Comparison of ENCODE assay signal across 8 cellular contexts in the genomic region with DNA sequence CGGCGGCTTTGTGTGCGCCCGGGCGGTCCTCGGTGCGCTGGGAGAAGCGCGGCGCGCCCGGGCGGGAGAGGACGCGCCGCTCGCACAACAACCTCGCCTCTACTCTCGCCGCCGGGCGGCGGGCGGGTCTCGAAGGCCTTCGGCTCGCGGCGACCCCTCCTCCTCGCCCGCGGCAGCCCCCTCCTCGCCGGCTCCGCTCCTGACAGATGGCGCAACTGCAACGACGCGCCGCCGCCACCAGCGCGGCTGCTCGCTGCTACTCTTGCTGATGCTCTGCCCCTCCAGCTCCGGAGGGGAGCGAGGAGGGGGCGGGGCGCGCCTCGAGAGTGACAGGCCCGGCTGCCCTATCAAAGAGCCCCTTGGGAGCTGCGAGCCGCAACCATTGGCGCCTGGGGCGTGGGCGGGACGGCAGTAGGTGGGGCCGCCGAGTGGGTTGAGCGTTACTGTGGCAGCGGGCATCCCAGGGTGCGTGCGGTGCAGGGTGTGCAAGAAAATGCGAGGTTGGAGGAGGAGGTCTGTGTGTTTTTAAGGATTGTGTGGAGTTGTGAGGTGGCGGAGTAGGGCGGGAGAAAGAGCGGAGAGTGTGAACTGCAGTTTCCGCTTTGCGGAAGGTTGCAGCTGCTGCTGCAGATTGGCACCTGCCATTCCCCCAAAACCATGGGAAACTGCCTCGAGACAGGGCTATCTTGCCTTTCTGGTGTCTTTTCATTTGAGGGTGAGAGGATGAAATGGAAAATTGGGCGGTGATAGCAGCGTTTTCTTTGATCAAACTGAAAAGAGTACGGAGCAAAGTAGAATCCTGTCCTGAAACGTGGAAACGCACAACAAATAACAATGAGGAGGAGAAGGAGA. TPM values are rescaled to one million over a fixed set of nuclear protein-coding genes. Genes with fewer than 3 reads are reported as not detected.
DNase-seq lines count a peak whose midpoint lies in the region; ATAC-seq and TF ChIP-seq lines count a peak whose summit lies in the region.

A gene (minus strand): TSS at position 275 of the 852 bp plus-strand sequence. CDS start 153,401 bp downstream, outside the sequence.

- H3K4me1 Mint-ChIP-seq in activated T-cell treated with anti-CD3 and anti-CD28 coated beads, Interleukin-2, amount 50 U/mL, for 24 hours (ENCODE audit: low read depth), result peaks cover 40% of the 10 kb centered on the region

- no peaks in the 10 kb centered on the region for H3K27me3 Mint-ChIP-seq in activated T-cell treated with anti-CD3 and anti-CD28 coated beads, Interleukin-2, amount 50 U/mL, for 24 hours

- no peaks in the 10 kb centered on the region for H3K9me3 Mint-ChIP-seq in activated T-cell treated with anti-CD3 and anti-CD28 coated beads, Interleukin-2, amount 50 U/mL, for 24 hours

- WGBS in esophagus, 2 donors, result 0 to 1% methylated on average over 36 to 75 of the region's 75 CpGs

- no peaks in the 10 kb centered on the region for H3K27me3 ChIP-seq in esophagus (ENCODE audit: control insufficient read depth in 1 of 2, insufficient read depth in 2 of 2, low read length in 2 of 2)
- H3K27me3 ChIP-seq in muscle layer of colon (ENCODE audit: control insufficient read depth in 1 of 2, insufficient read depth in 2 of 2, low read length in 2 of 2), result no peaks in the 10 kb centered on the region

- H3K4me1 ChIP-seq in esophagus (ENCODE audit: control insufficient read depth in 2 of 2, insufficient read depth in 2 of 2, low read length in 1 of 2), result peaks cover 0 to 3% of the 10 kb centered on the region in 2 donors
- H3K4me1 ChIP-seq in muscle layer of colon (ENCODE audit: insufficient read depth, low read length), result peaks cover 12% of the 10 kb centered on the region

- peak within 1 kb of the TSS; percentile 98 for H3K27ac Mint-ChIP-seq in activated T-cell treated with anti-CD3 and anti-CD28 coated beads, Interleukin-2, amount 50 U/mL, for 24 hours

- H3K36me3 ChIP-seq in esophagus (ENCODE audit: control insufficient read depth in 2 of 2, insufficient read depth in 2 of 2, low read length in 1 of 2) (no peaks in the 10 kb centered on the region), muscle layer of colon (ENCODE audit: insufficient read depth, low read length) (no peaks in the 10 kb centered on the region)

- no peak within 1 kb of the TSS for H3K9ac ChIP-seq in muscle layer of colon (ENCODE audit: low read length)

- H3K27ac ChIP-seq in esophagus (ENCODE audit: low read depth in 2 of 2, low read length in 1 of 2) (peak within 1 kb of the TSS; percentile 81 to 84), muscle layer of colon (ENCODE audit: low read depth, low read length) (peak within 1 kb of the TSS; percentile 22)

- H3K4me3 ChIP-seq in esophagus (ENCODE audit: low read depth in 1 of 2, low read length in 2 of 2), result peak within 1 kb of the TSS; percentile 59 to 67
- H3K4me3 ChIP-seq in muscle layer of colon (ENCODE audit: low read depth in 1 of 2, low read length in 2 of 2), result peak within 1 kb of the TSS; percentile 73 to 76

- in situ Hi-C loops in KBM-7 (cut with MboI; ENCODE audit: low pct_unique_long_range_greater_than_20kb, low sequenced_read_pairs), result no loop called here

- H3K4me3 Mint-ChIP-seq in activated T-cell treated with anti-CD3 and anti-CD28 coated beads, Interleukin-2, amount 50 U/mL, for 24 hours, result peak within 1 kb of the TSS; percentile 98

- H3K9me3 ChIP-seq in esophagus (ENCODE audit: control insufficient read depth in 2 of 2, insufficient read depth in 1 of 2, low read depth in 1 of 2, low read length in 1 of 2) (no peaks in the 10 kb centered on the region), muscle layer of colon (ENCODE audit: low read length) (no peaks in the 10 kb centered on the region)

- peak; percentile 99 for ATAC-seq in GM21717 (IDR thresholded peaks at IDR 0.05; ENCODE audit: unreplicated experiment)

- DNase-seq in DMS114 treated with DMSO at 0.1 percent for 48 hours (lab: John Stamatoyannopoulos, UW; ENCODE audit: unreplicated experiment) (peak; percentile 93), KBM-7 (peak; percentile 96)
- DNase-seq in activated T-cell treated with anti-CD3 and anti-CD28 coated beads, Interleukin-2, amount 50 U/mL, for 24 hours, result peak; percentile 99
- peak; percentile 98 for DNase-seq in stimulated activated CD8-positive, alpha-beta memory T cell treated with anti-CD3 and anti-CD28 coated beads, Interleukin-7, amount 100 ng/mL, for 24 hours (ENCODE audit: low read depth)

- H3K36me3 Mint-ChIP-seq in activated T-cell treated with anti-CD3 and anti-CD28 coated beads, Interleukin-2, amount 50 U/mL, for 24 hours (ENCODE audit: low read depth), result peaks cover 44% of the 10 kb centered on the region

TF ChIP-seq in PFSK-1, 5 proteins besides CTCF, POLR2A, EP300 and RAD21:
- TF ChIP-seq, protein P1, sequence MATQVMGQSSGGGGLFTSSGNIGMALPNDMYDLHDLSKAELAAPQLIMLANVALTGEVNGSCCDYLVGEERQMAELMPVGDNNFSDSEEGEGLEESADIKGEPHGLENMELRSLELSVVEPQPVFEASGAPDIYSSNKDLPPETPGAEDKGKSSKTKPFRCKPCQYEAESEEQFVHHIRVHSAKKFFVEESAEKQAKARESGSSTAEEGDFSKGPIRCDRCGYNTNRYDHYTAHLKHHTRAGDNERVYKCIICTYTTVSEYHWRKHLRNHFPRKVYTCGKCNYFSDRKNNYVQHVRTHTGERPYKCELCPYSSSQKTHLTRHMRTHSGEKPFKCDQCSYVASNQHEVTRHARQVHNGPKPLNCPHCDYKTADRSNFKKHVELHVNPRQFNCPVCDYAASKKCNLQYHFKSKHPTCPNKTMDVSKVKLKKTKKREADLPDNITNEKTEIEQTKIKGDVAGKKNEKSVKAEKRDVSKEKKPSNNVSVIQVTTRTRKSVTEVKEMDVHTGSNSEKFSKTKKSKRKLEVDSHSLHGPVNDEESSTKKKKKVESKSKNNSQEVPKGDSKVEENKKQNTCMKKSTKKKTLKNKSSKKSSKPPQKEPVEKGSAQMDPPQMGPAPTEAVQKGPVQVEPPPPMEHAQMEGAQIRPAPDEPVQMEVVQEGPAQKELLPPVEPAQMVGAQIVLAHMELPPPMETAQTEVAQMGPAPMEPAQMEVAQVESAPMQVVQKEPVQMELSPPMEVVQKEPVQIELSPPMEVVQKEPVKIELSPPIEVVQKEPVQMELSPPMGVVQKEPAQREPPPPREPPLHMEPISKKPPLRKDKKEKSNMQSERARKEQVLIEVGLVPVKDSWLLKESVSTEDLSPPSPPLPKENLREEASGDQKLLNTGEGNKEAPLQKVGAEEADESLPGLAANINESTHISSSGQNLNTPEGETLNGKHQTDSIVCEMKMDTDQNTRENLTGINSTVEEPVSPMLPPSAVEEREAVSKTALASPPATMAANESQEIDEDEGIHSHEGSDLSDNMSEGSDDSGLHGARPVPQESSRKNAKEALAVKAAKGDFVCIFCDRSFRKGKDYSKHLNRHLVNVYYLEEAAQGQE (IDR thresholded peaks at IDR 0.05; ENCODE audit: insufficient read depth in 1 of 2, low read depth in 2 of 2, low read length in 2 of 2), result peak in 1 of 2 experiments; percentile 36; a peak in 1 of 4 replicates
- TF ChIP-seq FOXP2 (optimal IDR thresholded peaks at IDR 0.05; ENCODE audit: borderline replicate concordance, extremely low read depth, extremely low read length, insufficient read depth) (peak; percentile 73), POLR2AphosphoS5 (IDR thresholded peaks at IDR 0.05; ENCODE audit: low read depth, low read length) (peak; percentile 65), TAF1 (IDR thresholded peaks at IDR 0.05; ENCODE audit: borderline replicate concordance, insufficient read depth, low read length) (no peak), SIN3A (IDR thresholded peaks at IDR 0.05; ENCODE audit: borderline replicate concordance, insufficient read depth, low read length) (peak; percentile 65; the same call in 1 of the 2 replicates)

RNA-seq across cellular contexts. Expression of the gene that starts here (rescaled TPM):
- polyA plus RNA-seq in PFSK-1 (2012; ENCODE audit: insufficient read length, low read depth), result 208 TPM
- polyA plus RNA-seq in esophagus, result 1 to 10 TPM; 6.7 to 8.4 TPM

Comparison
In these comparisons a context has a peak if more than half of its experiments do, and no peak if none do; other contexts are left out.
1. Peak in every context shown above with its lines: DNase-seq, ATAC-seq, H3K4me3 ChIP-seq and H3K27ac ChIP-seq.